17 cellular contexts compared by ENCODE assay signal in genomic region chr7:70582921-70583895, GRCh38.
DNase-seq lines count a peak whose midpoint lies in the region; ATAC-seq and TF ChIP-seq lines count a peak whose summit lies in the region.
"Had no signal": no experiment of that assay in that cellular context is flagged by ENCODE, and none has a peak within 500 bp of the region (broad histone marks: within the 10 kb centered on the region; RNA-seq: fewer than 3 reads in every experiment).

No MANE protein-coding gene starts in this region.

- H3K4me1 ChIP-seq in HAP-1 (no peaks in the 10 kb centered on the region), SJCRH30 (peaks cover 15% of the 10 kb centered on the region; the same call in 1 of the 2 replicates)

- in situ Hi-C loops in HAP-1 (cut with MboI; ENCODE audit: low sequenced_read_pairs), result no loop called here

- H3K36me3 ChIP-seq in HAP-1 (replicated peaks), result no peaks in the 10 kb centered on the region
- no peaks in the 10 kb centered on the region for H3K36me3 ChIP-seq in SJCRH30
- H3K36me3 ChIP-seq: cardiac muscle cell had no signal

- ATAC-seq in HG02884 (IDR thresholded peaks at IDR 0.05; ENCODE audit: unreplicated experiment) (no peak), HG02678 (IDR thresholded peaks at IDR 0.05; ENCODE audit: unreplicated experiment) (no peak)

- H3K36me3 Mint-ChIP-seq in progenitor cell of endocrine pancreas (ENCODE audit: insufficient read depth), result peaks cover 2% of the 10 kb centered on the region
- H3K36me3 Mint-ChIP-seq: activated naive CD8-positive, alpha-beta T cell treated with anti-CD3 and anti-CD28 coated beads, Interleukin-2, amount 10 ng/mL, durations not matched to agents 7 days and 5 days had no signal

- H3K27me3 ChIP-seq in HAP-1 (ENCODE audit: low read depth), result no peaks in the 10 kb centered on the region
- no peaks in the 10 kb centered on the region for H3K27me3 ChIP-seq in SJCRH30
- H3K27me3 ChIP-seq: BLaER1 treated with 17β-estradiol and CSF1 and Interleukin-3, amounts not matched to agents 10 nM and 100 nM had no signal

- H3K9me3 ChIP-seq in HAP-1, result no peaks in the 10 kb centered on the region
- H3K9me3 ChIP-seq in SJCRH30 (replicated peaks), result no peaks in the 10 kb centered on the region

- DNase-seq in HAP-1 (ENCODE audit: low spot score in 2 of 2) (peak; percentile 8 to 16), SJCRH30 (peak; percentile 63 to 77), iPS-NIHi11 (ENCODE audit: low spot score) (peak; percentile 61), progenitor cell of endocrine pancreas (ENCODE audit: low spot score, unreplicated experiment) (no peak), hepatic stellate cell (ENCODE audit: low spot score) (no peak)
- DNase-seq: activated CD4-positive, alpha-beta T cell treated with anti-CD3 and anti-CD28 coated beads, Interleukin-2, amount 50 U/mL, for 48 hours; activated naive CD8-positive, alpha-beta T cell treated with anti-CD3 and anti-CD28 coated beads, Interleukin-2, amount 10 ng/mL, durations not matched to agents 7 days and 5 days; activated T-cell treated with anti-CD3 and anti-CD28 coated beads, Interleukin-2, amount 50 U/mL, for 48 hours; DMS79 treated with DMSO at 0.1 percent for 48 hours; effector CD8-positive, alpha-beta T cell; NCI-H226; PC-9; stimulated activated CD4-positive, alpha-beta T cell treated with anti-CD3 and anti-CD28 coated beads, Interleukin-4, amount 100 ng/mL, for 24 hours had no signal

- no peak overlapping the region for H3K4me3 Mint-ChIP-seq in progenitor cell of endocrine pancreas (ENCODE audit: low read depth)
- H3K4me3 Mint-ChIP-seq: activated naive CD8-positive, alpha-beta T cell treated with anti-CD3 and anti-CD28 coated beads, Interleukin-2, amount 10 ng/mL, durations not matched to agents 7 days and 5 days had no signal

- H3K27me3 Mint-ChIP-seq in progenitor cell of endocrine pancreas, result peaks cover 27% of the 10 kb centered on the region

- peak overlapping the region; percentile 77 for H3K27ac Mint-ChIP-seq in progenitor cell of endocrine pancreas
- H3K27ac Mint-ChIP-seq: activated naive CD8-positive, alpha-beta T cell treated with anti-CD3 and anti-CD28 coated beads, Interleukin-2, amount 10 ng/mL, durations not matched to agents 7 days and 5 days had no signal

- H3K4me3 ChIP-seq in HAP-1, result no peak overlapping the region
- peak overlapping the region; percentile 48 for H3K4me3 ChIP-seq in SJCRH30
- H3K4me3 ChIP-seq: BLaER1 treated with 17β-estradiol and CSF1 and Interleukin-3, amounts not matched to agents 10 nM and 100 nM; cardiac muscle cell; PC-9 had no signal

- TF ChIP-seq CTCF in progenitor cell of endocrine pancreas (IDR thresholded peaks at IDR 0.05; ENCODE audit: unreplicated experiment), result no peak

- H3K9me3 Mint-ChIP-seq in progenitor cell of endocrine pancreas (ENCODE audit: low read depth), result no peaks in the 10 kb centered on the region
- H3K9me3 Mint-ChIP-seq: activated naive CD8-positive, alpha-beta T cell treated with anti-CD3 and anti-CD28 coated beads, Interleukin-2, amount 10 ng/mL, durations not matched to agents 7 days and 5 days had no signal

- peak overlapping the region; percentile 80 for H3K27ac ChIP-seq in SJCRH30
- H3K27ac ChIP-seq: BLaER1 treated with 17β-estradiol and CSF1 and Interleukin-3, amounts not matched to agents 10 nM and 100 nM; cardiac muscle cell; PC-9 had no signal

- peaks cover 25% of the 10 kb centered on the region for H3K4me1 Mint-ChIP-seq in progenitor cell of endocrine pancreas (ENCODE audit: low read depth)

Comparison
In these comparisons a context has a peak if more than half of its experiments do, and no peak if none do; other contexts are left out.
1. DNase-seq: peak in HAP-1 (2 of 2), SJCRH30 (2 of 2) and iPS-NIHi11 (single experiment); none in progenitor cell of endocrine pancreas (single experiment) and hepatic stellate cell (single experiment).